In genomic region chr11:48096588-48097525, GRCh38 we compare ENCODE assay signal across 13 cellular contexts.
DNase-seq lines count a peak whose midpoint lies in the region; ATAC-seq and TF ChIP-seq lines count a peak whose summit lies in the region.
"Had no signal": no experiment of that assay in that cellular context is flagged by ENCODE, and none has a peak within 500 bp of the region (broad histone marks: within the 10 kb centered on the region; RNA-seq: fewer than 3 reads in every experiment).

No MANE protein-coding gene starts in this region.

- no peak overlapping the region for H3K9ac ChIP-seq in GM23248

- TF ChIP-seq CTCF in brain (conservative IDR thresholded peaks at IDR 0.05) (no peak), nephron progenitor cell (IDR thresholded peaks at IDR 0.05) (no peak), foreskin fibroblast (IDR thresholded peaks at IDR 0.05; ENCODE audit: low read depth, low read length) (no peak)

- no peak for DNase-seq in GM23248
- peak; percentile 58 for DNase-seq in NCI-H226
- no peak for DNase-seq in nephron progenitor cell
- no peak for DNase-seq in SHP77 treated with DMSO at 0.1 percent for 48 hours (lab: John Stamatoyannopoulos, UW)
- no peak for DNase-seq in foreskin fibroblast
- DNase-seq in GM19240 (ENCODE audit: insufficient read length, low spot score): no peak
- DNase-seq: DMS153, KBM-7, NCI-H2107, Right ventricle myocardium superior had no signal

- peaks cover 11% of the 10 kb centered on the region for H3K4me1 ChIP-seq in GM23248 (ENCODE audit: insufficient read depth)

- peak overlapping the region; percentile 25; the same call in 1 of the 2 replicates for H2AFZ ChIP-seq in GM23248

- no peaks in the 10 kb centered on the region for H3F3A ChIP-seq in GM23248 (ENCODE audit: insufficient read depth)

- H3K4me1 Mint-ChIP-seq in brain: peaks cover 62% of the 10 kb centered on the region
- H3K4me1 Mint-ChIP-seq in nephron progenitor cell: peaks cover 58% of the 10 kb centered on the region

- ATAC-seq in HG02938 (IDR thresholded peaks at IDR 0.05; ENCODE audit: unreplicated experiment): no peak
- ATAC-seq: gastroesophageal sphincter had no signal

- H3K4me3 Mint-ChIP-seq in brain (no peak overlapping the region), nephron progenitor cell (peak overlapping the region; percentile 6)

- no peaks in the 10 kb centered on the region for H3K9me3 ChIP-seq in GM23248 (ENCODE audit: low read depth)
- H3K9me3 ChIP-seq: gastroesophageal sphincter had no signal

- in situ Hi-C loops in GM23248 (cut with MboI): no loop called here

- no peaks in the 10 kb centered on the region for H3K36me3 ChIP-seq in GM23248 (ENCODE audit: low read depth)
- H3K36me3 ChIP-seq: gastroesophageal sphincter had no signal

- peaks cover 3% of the 10 kb centered on the region for H3K27me3 Mint-ChIP-seq in brain
- H3K27me3 Mint-ChIP-seq in nephron progenitor cell (ENCODE audit: low read depth, poor library complexity): peaks cover 7% of the 10 kb centered on the region

- H3K27ac Mint-ChIP-seq in brain: peak overlapping the region in 3 of 5 experiments; percentile 23 to 48 (median 48)
- H3K27ac Mint-ChIP-seq in nephron progenitor cell: peak overlapping the region; percentile 36

- H3K4me3 ChIP-seq in GM23248 (no peak overlapping the region), foreskin fibroblast (ENCODE audit: low read depth in 1 of 2, low read length in 2 of 2) (no peak overlapping the region)
- H3K4me3 ChIP-seq: gastroesophageal sphincter had no signal

- H3K36me3 Mint-ChIP-seq in brain (no peaks in the 10 kb centered on the region), nephron progenitor cell (ENCODE audit: low read depth) (no peaks in the 10 kb centered on the region)

- H3K9me2 ChIP-seq in GM23248 (ENCODE audit: insufficient read depth): no peaks in the 10 kb centered on the region

- H3K79me2 ChIP-seq in GM23248 (ENCODE audit: insufficient read depth): peaks cover 82% of the 10 kb centered on the region

- peaks cover 4% of the 10 kb centered on the region; the same call in 1 of the 2 replicates for H4K20me1 ChIP-seq in GM23248 (ENCODE audit: insufficient read depth)

- H3K27ac ChIP-seq in GM23248: no peak overlapping the region
- H3K27ac ChIP-seq: gastroesophageal sphincter had no signal

- H3K9me3 Mint-ChIP-seq in brain (no peaks in the 10 kb centered on the region), nephron progenitor cell (no peaks in the 10 kb centered on the region)

- H3K27me3 ChIP-seq in GM23248 (replicated peaks; ENCODE audit: insufficient read depth): no peaks in the 10 kb centered on the region

- H3K4me2 ChIP-seq in GM23248 (ENCODE audit: unreplicated experiment): peak overlapping the region; percentile 24

- WGBS in GM23248 (ENCODE audit: low coverage in 1 of 2, low lambda C conversion rate in 2 of 2, missing lambda C conversion rate in 2 of 2), 2 experiments: 98% methylated on average over 6 of the region's 6 CpGs
